8 cellular contexts compared by ENCODE assay signal in genomic region chr10:13099666-13100348, GRCh38. TPM values are rescaled to one million over a fixed set of nuclear protein-coding genes. Genes with fewer than 3 reads are reported as not detected.
A peak's percentile ranks its signal among the peaks of the same experiment; 100 is the strongest.
DNase-seq lines count a peak whose midpoint lies in the region; ATAC-seq and TF ChIP-seq lines count a peak whose summit lies in the region.

TSS of gene OPTN (plus strand) at chr10:13100163. CDS start at chr10:13109123, 8,960 bp downstream.

- H3K4me1 ChIP-seq in RWPE2 (ENCODE audit: insufficient read depth, poor library complexity, severe bottlenecking) (peaks cover 3% of the 10 kb centered on the region), neuron (ENCODE audit: insufficient read depth, low read length) (peaks cover 10% of the 10 kb centered on the region)

- peak; percentile 81 for TF ChIP-seq CTCF in RWPE2 (IDR thresholded peaks at IDR 0.05; ENCODE audit: poor library complexity, severe bottlenecking)
- TF ChIP-seq CTCF in subcutaneous adipose tissue (IDR thresholded peaks at IDR 0.05; ENCODE audit: low read depth): no peak

- peak within 1 kb of the TSS; percentile 94 for H2AFZ ChIP-seq in neuron (ENCODE audit: low read depth, low read length)

- no peaks in the 10 kb centered on the region for H3K27me3 ChIP-seq in RWPE2 (ENCODE audit: insufficient read depth, poor library complexity, severe bottlenecking)
- H3K27me3 ChIP-seq in neuron (ENCODE audit: insufficient read depth, low read length): no peaks in the 10 kb centered on the region

- DNase-seq in DMS53 treated with DMSO at 0.1 percent for 48 hours (lab: John Stamatoyannopoulos, UW; ENCODE audit: unreplicated experiment) (peak; percentile 91), HuH-7.5 (ENCODE audit: low spot score) (peak; percentile 72), RWPE2 (ENCODE audit: low spot score) (peak; percentile 81), foreskin melanocyte (peak; percentile 85)
- peak; percentile 59 for DNase-seq in activated gamma-delta T cell treated with anti-CD3 and anti-CD28 coated beads, Interleukin-2, amount 50 U/mL, for 16 hours (ENCODE audit: low read depth)

- H3K27ac ChIP-seq in RWPE2 (ENCODE audit: poor library complexity, severe bottlenecking): peak within 1 kb of the TSS; percentile 61

- H3K9me3 ChIP-seq in RWPE2 (ENCODE audit: severe bottlenecking) (peaks cover 1% of the 10 kb centered on the region), neuron (ENCODE audit: low read length) (no peaks in the 10 kb centered on the region)

- H3K4me3 ChIP-seq in RWPE2 (ENCODE audit: severe bottlenecking) (peak within 1 kb of the TSS; percentile 94), neuron (ENCODE audit: low read length) (peak within 1 kb of the TSS; percentile 77)

- H3K36me3 ChIP-seq in RWPE2 (ENCODE audit: low read depth): peaks cover 7% of the 10 kb centered on the region; the same call in 1 of the 2 replicates
- no peaks in the 10 kb centered on the region for H3K36me3 ChIP-seq in neuron (ENCODE audit: insufficient read depth, low read length)

- ATAC-seq in GM21447 (IDR thresholded peaks at IDR 0.05; ENCODE audit: unreplicated experiment): peak; percentile 59
- ATAC-seq in RWPE2 (ENCODE audit: low read depth): peak; percentile 65

RNA-seq across cellular contexts. Expression of gene OPTN, which starts in this region (rescaled TPM):
- 100 to 1,000 TPM in 2 of 4 donors, 10 to 100 TPM in 2; 69.0 to 195 (median 104) TPM for total RNA-seq in subcutaneous adipose tissue

Comparison
In these comparisons a context has a peak if more than half of its experiments do, and no peak if none do; other contexts are left out.
1. Peak in every context shown above with its lines: DNase-seq, ATAC-seq, H3K4me3 ChIP-seq and H3K27ac ChIP-seq.